8 cellular contexts compared by ENCODE assay signal in the genomic region with DNA sequence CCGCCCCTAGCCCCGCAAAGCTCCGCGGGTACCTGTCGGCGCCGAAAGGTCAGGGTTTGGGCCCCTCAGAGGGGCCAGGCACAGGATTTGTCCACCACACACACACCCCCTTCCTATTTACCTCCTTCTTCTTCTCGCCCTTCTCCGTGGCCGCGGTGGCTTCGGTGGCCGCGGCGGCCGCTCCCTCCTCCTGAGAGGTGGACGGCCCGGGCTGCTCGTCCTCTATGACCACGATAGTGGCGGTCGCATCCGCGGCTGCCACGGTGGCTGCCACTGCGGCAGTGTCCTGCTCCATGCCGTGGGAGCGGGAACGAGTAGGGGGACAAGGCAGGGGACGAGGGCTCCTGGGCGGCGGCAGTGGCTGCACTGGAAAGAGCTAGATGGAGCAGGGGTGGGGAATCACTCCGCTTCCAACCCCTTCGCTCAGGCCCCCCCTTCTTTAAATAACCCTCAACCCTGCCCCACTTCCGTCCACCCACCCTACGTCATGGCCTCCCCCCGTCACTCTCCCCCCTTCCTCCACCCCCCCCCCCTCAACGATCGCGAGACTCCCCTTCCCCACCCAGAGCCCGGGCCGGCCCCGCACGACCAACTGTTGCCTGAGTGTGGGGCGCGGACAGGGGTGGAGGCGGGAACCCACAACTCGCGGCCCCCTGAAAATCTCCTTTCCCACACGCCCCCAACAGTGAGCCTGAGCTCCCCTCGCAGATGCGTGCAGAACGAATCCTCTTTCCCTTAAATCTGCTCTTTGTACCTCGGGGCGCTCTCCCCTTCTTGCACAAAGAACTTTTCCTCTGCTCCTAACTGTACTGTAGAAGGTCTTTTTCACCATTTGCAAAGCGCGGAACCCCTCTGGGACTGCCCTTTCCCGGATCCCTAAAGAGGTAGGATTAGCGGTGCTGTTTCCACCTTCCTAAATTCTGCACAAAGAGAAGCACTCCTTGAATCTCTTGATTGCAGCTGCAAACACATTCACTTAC. TPM values are rescaled to one million over a fixed set of nuclear protein-coding genes. Genes with fewer than 3 reads are reported as not detected.
A peak's percentile ranks its signal among the peaks of the same experiment; 100 is the strongest.
DNase-seq lines count a peak whose midpoint lies in the region; ATAC-seq, FAIRE-seq and TF ChIP-seq lines count a peak whose summit lies in the region.

A gene with protein sequence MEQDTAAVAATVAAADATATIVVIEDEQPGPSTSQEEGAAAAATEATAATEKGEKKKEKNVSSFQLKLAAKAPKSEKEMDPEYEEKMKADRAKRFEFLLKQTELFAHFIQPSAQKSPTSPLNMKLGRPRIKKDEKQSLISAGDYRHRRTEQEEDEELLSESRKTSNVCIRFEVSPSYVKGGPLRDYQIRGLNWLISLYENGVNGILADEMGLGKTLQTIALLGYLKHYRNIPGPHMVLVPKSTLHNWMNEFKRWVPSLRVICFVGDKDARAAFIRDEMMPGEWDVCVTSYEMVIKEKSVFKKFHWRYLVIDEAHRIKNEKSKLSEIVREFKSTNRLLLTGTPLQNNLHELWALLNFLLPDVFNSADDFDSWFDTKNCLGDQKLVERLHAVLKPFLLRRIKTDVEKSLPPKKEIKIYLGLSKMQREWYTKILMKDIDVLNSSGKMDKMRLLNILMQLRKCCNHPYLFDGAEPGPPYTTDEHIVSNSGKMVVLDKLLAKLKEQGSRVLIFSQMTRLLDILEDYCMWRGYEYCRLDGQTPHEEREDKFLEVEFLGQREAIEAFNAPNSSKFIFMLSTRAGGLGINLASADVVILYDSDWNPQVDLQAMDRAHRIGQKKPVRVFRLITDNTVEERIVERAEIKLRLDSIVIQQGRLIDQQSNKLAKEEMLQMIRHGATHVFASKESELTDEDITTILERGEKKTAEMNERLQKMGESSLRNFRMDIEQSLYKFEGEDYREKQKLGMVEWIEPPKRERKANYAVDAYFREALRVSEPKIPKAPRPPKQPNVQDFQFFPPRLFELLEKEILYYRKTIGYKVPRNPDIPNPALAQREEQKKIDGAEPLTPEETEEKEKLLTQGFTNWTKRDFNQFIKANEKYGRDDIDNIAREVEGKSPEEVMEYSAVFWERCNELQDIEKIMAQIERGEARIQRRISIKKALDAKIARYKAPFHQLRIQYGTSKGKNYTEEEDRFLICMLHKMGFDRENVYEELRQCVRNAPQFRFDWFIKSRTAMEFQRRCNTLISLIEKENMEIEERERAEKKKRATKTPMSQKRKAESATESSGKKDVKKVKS (minus strand): TSS at position 415 of the 980 bp plus-strand sequence. CDS start 120 bp downstream, at position 295.

- CTCF ChIA-PET in A549 (lab: Yijun Ruan, JAX) = no interaction called here

- H3K27ac Mint-ChIP-seq in GM23338 = peak within 1 kb of the TSS; percentile 97
- peak within 1 kb of the TSS; percentile 31 for H3K27ac Mint-ChIP-seq in stimulated activated naive B cell treated with anti-CD40 and anti-IgM and Interleukin-4, amounts not matched to agents 10 μg/mL and 1 μg/mL and 100 μg/mL, for 72 hours

- TF ChIP-seq POLR2A in A549 (IDR thresholded peaks at IDR 0.05; ENCODE audit: low read length) = peak; percentile 61

- H3K36me3 Mint-ChIP-seq in GM23338 (ENCODE audit: low read depth) = no peaks in the 10 kb centered on the region; the same call in 1 of the 3 replicates
- H3K36me3 Mint-ChIP-seq in stimulated activated naive B cell treated with anti-CD40 and anti-IgM and Interleukin-4, amounts not matched to agents 10 μg/mL and 1 μg/mL and 100 μg/mL, for 72 hours = peaks cover 0 to 3% of the 10 kb centered on the region in 2 donors

- TF ChIP-seq CTCF in A549 (IDR thresholded peaks at IDR 0.05) = no peak
- no peak for TF ChIP-seq CTCF in GM23338 (conservative IDR thresholded peaks at IDR 0.05; ENCODE audit: low read depth in 2 of 2)
- no peak for TF ChIP-seq CTCF in left lung (IDR thresholded peaks at IDR 0.05)

- 0 out of 2 replicates have a peak, but pooled peaks cover 2% of the 10 kb centered on the region for H4K20me1 ChIP-seq in GM23338 (replicated peaks; ENCODE audit: insufficient read depth)

- WGBS in A549 (ENCODE audit: missing lambda C conversion rate) = 5% methylated on average over 25 of the region's 59 CpGs

- H3K4me2 ChIP-seq in A549 (peak within 1 kb of the TSS; percentile 92), GM23338 (peak within 1 kb of the TSS; percentile 79)

- DNase-seq in A549 (ENCODE audit: low read depth in 1 of 2, low spot score in 1 of 2) (peak; percentile 67 to 79), GM23338 (ENCODE audit: low spot score) (peak; percentile 62), SK-N-DZ (ENCODE audit: low spot score) (peak; percentile 58), left lung (peak; percentile 47 to 63), SKM-1 treated with dmso at 0.1 percent for 144 hours (lab: John Stamatoyannopoulos, UW; ENCODE audit: unreplicated experiment) (no peak), NAMALWA (ENCODE audit: low spot score) (no peak)
- DNase-seq in effector memory CD4-positive, alpha-beta T cell = no peak
- DNase-seq in stimulated activated naive B cell treated with anti-CD40 and anti-IgM and Interleukin-4, amounts not matched to agents 10 μg/mL and 1 μg/mL and 100 μg/mL, for 72 hours = no peak

- ATAC-seq in A549 (peak; percentile 80 to 81), GM23338 (peak; percentile 71), left lung (peak; percentile 79)
- ATAC-seq in stimulated activated naive B cell treated with anti-CD40 and anti-IgM and Interleukin-4, amounts not matched to agents 10 μg/mL and 1 μg/mL and 100 μg/mL, for 72 hours (replicated peaks) = peak in 1 of 2 donors; percentile 25

- no peaks in the 10 kb centered on the region for H3F3A ChIP-seq in GM23338 (replicated peaks; ENCODE audit: low read depth)

- H3K27me3 Mint-ChIP-seq in GM23338 (ENCODE audit: insufficient read depth, low read depth, poor library complexity) = peaks cover 2% of the 10 kb centered on the region
- H3K27me3 Mint-ChIP-seq in stimulated activated naive B cell treated with anti-CD40 and anti-IgM and Interleukin-4, amounts not matched to agents 10 μg/mL and 1 μg/mL and 100 μg/mL, for 72 hours = peaks cover 9 to 18% of the 10 kb centered on the region in 2 donors

- H3K4me3 Mint-ChIP-seq in GM23338 = peak within 1 kb of the TSS; percentile 87
- H3K4me3 Mint-ChIP-seq in stimulated activated naive B cell treated with anti-CD40 and anti-IgM and Interleukin-4, amounts not matched to agents 10 μg/mL and 1 μg/mL and 100 μg/mL, for 72 hours = peak within 1 kb of the TSS; percentile 80 to 81

- POLR2A ChIA-PET in A549 (lab: Yijun Ruan, JAX) = interaction anchor here (0.7 kb wide), 1 partner anchor 269 kb away, joined by 6 read pairs; no protein-coding TSS in a partner anchor

- H3K9me3 ChIP-seq in A549 (no peaks in the 10 kb centered on the region), left lung (no peaks in the 10 kb centered on the region)
- H3K9me3 ChIP-seq in effector memory CD4-positive, alpha-beta T cell (ENCODE audit: control insufficient read depth, low read length) = no peaks in the 10 kb centered on the region

- H2AFZ ChIP-seq in GM23338 = peak within 1 kb of the TSS; percentile 48; the same call in 1 of the 2 replicates

- H3K27ac ChIP-seq in A549 (peak within 1 kb of the TSS; percentile 98 to 99), GM23338 (ENCODE audit: low read depth) (peak within 1 kb of the TSS; percentile 86), left lung (peak within 1 kb of the TSS; percentile 74 to 82)
- no peak within 1 kb of the TSS for H3K27ac ChIP-seq in effector memory CD4-positive, alpha-beta T cell (ENCODE audit: insufficient read depth, low read length, poor library complexity, severe bottlenecking)

- H3K4me1 Mint-ChIP-seq in GM23338 = peaks cover 3% of the 10 kb centered on the region; the same call in 2 of the 3 replicates
- H3K4me1 Mint-ChIP-seq in stimulated activated naive B cell treated with anti-CD40 and anti-IgM and Interleukin-4, amounts not matched to agents 10 μg/mL and 1 μg/mL and 100 μg/mL, for 72 hours = peaks cover 0 to 5% of the 10 kb centered on the region in 2 donors

- no peaks in the 10 kb centered on the region for H3K27me3 ChIP-seq in GM23338 (ENCODE audit: insufficient read depth)
- no peaks in the 10 kb centered on the region for H3K27me3 ChIP-seq in effector memory CD4-positive, alpha-beta T cell (replicated peaks; ENCODE audit: control insufficient read depth, insufficient read depth, low read length, poor library complexity, severe bottlenecking)
- H3K27me3 ChIP-seq in left lung = peaks cover 0 to 17% of the 10 kb centered on the region in 2 donors

- peaks cover 4% of the 10 kb centered on the region for H3K9me3 Mint-ChIP-seq in GM23338
- peaks cover 0 to 3% of the 10 kb centered on the region in 2 donors for H3K9me3 Mint-ChIP-seq in stimulated activated naive B cell treated with anti-CD40 and anti-IgM and Interleukin-4, amounts not matched to agents 10 μg/mL and 1 μg/mL and 100 μg/mL, for 72 hours

- intact Hi-C loops in left lung (cut with DNase I) = no loop called here

- H3K36me3 ChIP-seq in GM23338 (ENCODE audit: insufficient read depth) = no peaks in the 10 kb centered on the region
- H3K36me3 ChIP-seq in effector memory CD4-positive, alpha-beta T cell (ENCODE audit: control insufficient read depth, insufficient read depth, low read length) = no peaks in the 10 kb centered on the region
- no peaks in the 10 kb centered on the region for H3K36me3 ChIP-seq in left lung

- no peaks in the 10 kb centered on the region for H3K9me2 ChIP-seq in GM23338 (ENCODE audit: insufficient read depth)

- no peak for TF ChIP-seq EP300 in A549 (IDR thresholded peaks at IDR 0.05)

- H3K4me1 ChIP-seq in A549 = peaks cover 34% of the 10 kb centered on the region; the same call in 2 of the 3 replicates
- no peaks in the 10 kb centered on the region for H3K4me1 ChIP-seq in GM23338 (ENCODE audit: insufficient read depth)
- no peaks in the 10 kb centered on the region for H3K4me1 ChIP-seq in effector memory CD4-positive, alpha-beta T cell (ENCODE audit: control insufficient read depth, insufficient read depth, low read length, poor library complexity, severe bottlenecking)
- H3K4me1 ChIP-seq in left lung = no peaks in the 10 kb centered on the region

- peaks cover 38% of the 10 kb centered on the region for H3K79me2 ChIP-seq in GM23338 (replicated peaks; ENCODE audit: insufficient read depth)

- FAIRE-seq in A549 (lab: Jason Lieb, UNC) = no peak

- no peak for TF ChIP-seq RAD21 in A549 (conservative IDR thresholded peaks at IDR 0.05 in 1 of 2, IDR thresholded peaks at IDR 0.05 in 1 of 2)

- peak within 1 kb of the TSS; percentile 100 for H3K4me3 ChIP-seq in A549
- peak within 1 kb of the TSS; percentile 78 for H3K4me3 ChIP-seq in GM23338
- peak within 1 kb of the TSS; percentile 66 for H3K4me3 ChIP-seq in effector memory CD4-positive, alpha-beta T cell (ENCODE audit: insufficient read depth, low read depth, low read length, poor library complexity, severe bottlenecking)
- H3K4me3 ChIP-seq in left lung = peak within 1 kb of the TSS; percentile 48 to 59

RNA-seq across cellular contexts. Expression of the gene that starts here (rescaled TPM):
- 63.7 and 77.2 TPM in 2 replicates for polyA plus RNA-seq in A549 (2011; rRNA removed)
- polyA plus RNA-seq in A549 (2012; cell fraction: cytosol; rRNA removed) = 11.5 and 12.0 TPM in 2 replicates
- 8.3 and 12.3 TPM in 2 replicates for polyA plus RNA-seq in A549 (2012; cell fraction: nucleus; rRNA removed)
- polyA plus RNA-seq in A549 (2017; fragmentation: RNase III; extraction: RNeasy Plus Mini Kit Qiagen cat#74134 plus additional on column Dnase treatment) = 56.5 to 72.4 TPM (median 71.8 TPM) in 3 replicates
- 15.3 and 15.6 TPM in 2 replicates for polyA minus RNA-seq in A549 (2011; rRNA and poly(A)+ RNA removed)
- total RNA-seq in GM23338 (2014; rRNA removed; shearing (Covaris generic)) = 51.8 and 53.0 TPM in 2 replicates
- polyA plus RNA-seq in GM23338 (2016; fragmentation: Nextera tagmentation; extraction: Ambion mirVana) = 24.4 and 30.1 TPM in 2 replicates
- polyA plus RNA-seq in SK-N-DZ (2014; cell fraction: cytosol; rRNA removed) = 37.1 and 40.3 TPM in 2 replicates
- polyA plus RNA-seq in SK-N-DZ (2014; cell fraction: nucleus; rRNA removed) = 24.0 and 26.3 TPM in 2 replicates
- 10 to 100 TPM; 26.1 to 46.9 TPM for total RNA-seq in left lung

Comparison
In these comparisons a context has a peak if more than half of its experiments do, and no peak if none do; other contexts are left out.
1. DNase-seq: peak in A549 (2 of 2), GM23338 (single experiment), SK-N-DZ (single experiment) and left lung (2 of 2); none in effector memory CD4-positive, alpha-beta T cell (0 of 3), stimulated activated naive B cell treated with anti-CD40 and anti-IgM and Interleukin-4, amounts not matched to agents 10 μg/mL and 1 μg/mL and 100 μg/mL, for 72 hours (single experiment), SKM-1 treated with dmso at 0.1 percent for 144 hours (single experiment) and NAMALWA (single experiment).
2. Peak in every context shown above with its lines, with median percentiles within 50 percentile points of each other: H3K4me3 ChIP-seq.